8 cellular contexts compared by ENCODE assay signal in the genomic region with DNA sequence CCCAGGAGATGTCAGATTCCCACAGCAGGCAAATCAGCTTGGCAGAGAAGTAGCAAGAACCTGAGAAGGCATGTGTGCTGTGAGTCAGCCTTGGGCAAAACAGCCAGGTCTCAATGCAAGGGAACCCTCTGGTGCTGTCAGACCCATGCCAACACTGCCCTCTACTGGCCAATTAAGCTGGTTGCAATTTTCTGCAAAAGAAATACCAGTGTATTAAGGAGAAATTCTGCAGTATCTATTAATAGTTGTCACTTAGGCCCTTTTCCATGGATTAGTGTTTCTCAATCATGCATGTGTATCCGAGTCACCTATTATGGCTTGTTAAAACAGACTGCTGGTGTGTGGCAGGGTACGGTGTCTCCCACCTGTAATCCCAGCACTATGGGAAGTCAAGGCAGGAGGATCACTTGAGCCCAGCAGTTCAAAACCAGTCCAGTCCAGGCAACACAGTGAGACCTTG. TPM values are rescaled to one million over a fixed set of nuclear protein-coding genes. Genes with fewer than 3 reads are reported as not detected.
DNase-seq lines count a peak whose midpoint lies in the region; ATAC-seq and TF ChIP-seq lines count a peak whose summit lies in the region.

No MANE protein-coding gene starts in this region.

- no peaks in the 10 kb centered on the region for H3K27me3 Mint-ChIP-seq in activated T-helper 17 cell treated with anti-CD3 and anti-CD28 coated beads, Interleukin-2, amount 50 U/mL, for 72 hours

- H3K9me3 Mint-ChIP-seq in activated T-helper 17 cell treated with anti-CD3 and anti-CD28 coated beads, Interleukin-2, amount 50 U/mL, for 72 hours: no peaks in the 10 kb centered on the region

- no peak overlapping the region for H3K27ac ChIP-seq in substantia nigra (ENCODE audit: low read depth, low read length, poor library complexity, severe bottlenecking)

- peak overlapping the region; percentile 29 for H3K27ac Mint-ChIP-seq in activated T-helper 17 cell treated with anti-CD3 and anti-CD28 coated beads, Interleukin-2, amount 50 U/mL, for 72 hours

- H3K4me3 Mint-ChIP-seq in activated T-helper 17 cell treated with anti-CD3 and anti-CD28 coated beads, Interleukin-2, amount 50 U/mL, for 72 hours: no peak overlapping the region

- no peak overlapping the region for H3K4me3 ChIP-seq in GM12864 (ENCODE audit: low read depth, low read length)
- no peak overlapping the region for H3K4me3 ChIP-seq in LNCaP clone FGC (ENCODE audit: low read depth, low read length)
- H3K4me3 ChIP-seq in fibroblast of villous mesenchyme (ENCODE audit: low read depth, low read length): no peak overlapping the region

- DNase-seq in GM12864 (ENCODE audit: low read depth) (peak; percentile 63), LNCaP clone FGC (ENCODE audit: low read depth) (peak; percentile 79), SHP77 treated with DMSO at 0.1 percent for 48 hours (lab: John Stamatoyannopoulos, UW) (peak; percentile 8), fibroblast of villous mesenchyme (ENCODE audit: low read depth) (peak; percentile 92), non-pigmented ciliary epithelial cell (ENCODE audit: low read depth) (peak; percentile 79), substantia nigra (lab: John Stamatoyannopoulos, UW) (peak in 46 of 49 donors; percentile 2 to 88 (median 58))

- peaks cover 6% of the 10 kb centered on the region for H3K4me1 Mint-ChIP-seq in activated T-helper 17 cell treated with anti-CD3 and anti-CD28 coated beads, Interleukin-2, amount 50 U/mL, for 72 hours

- ATAC-seq in activated T-helper 17 cell treated with anti-CD3 and anti-CD28 coated beads, Interleukin-2, amount 50 U/mL, for 72 hours (replicated peaks): peak; percentile 100
- ATAC-seq in HG02885 (IDR thresholded peaks at IDR 0.05; ENCODE audit: poor library complexity, unreplicated experiment): no peak

- TF ChIP-seq CTCF in GM12864 (IDR thresholded peaks at IDR 0.05; ENCODE audit: low read depth, low read length, missing control alignments) (peak; percentile 86), LNCaP clone FGC (IDR thresholded peaks at IDR 0.05; ENCODE audit: control insufficient read depth, extremely low read depth, insufficient read depth) (peak; percentile 91), fibroblast of villous mesenchyme (IDR thresholded peaks at IDR 0.05; ENCODE audit: insufficient read depth, low read depth, low read length) (peak; percentile 91)

- H3K36me3 Mint-ChIP-seq in activated T-helper 17 cell treated with anti-CD3 and anti-CD28 coated beads, Interleukin-2, amount 50 U/mL, for 72 hours (ENCODE audit: low read depth): peaks cover 66% of the 10 kb centered on the region

RNA-seq across cellular contexts. Expression of gene MAP4, which starts 26.2 kb away (rescaled TPM):
- total RNA-seq in activated T-helper 17 cell treated with anti-CD3 and anti-CD28 coated beads, Interleukin-2, amount 50 U/mL, for 72 hours: 100 to 1,000 TPM in 1 of 2 donors, 10 to 100 TPM in 1; 97.5 to 130 TPM
- total RNA-seq in fibroblast of villous mesenchyme: 111 and 127 TPM in 2 replicates

Comparison
In these comparisons a context has a peak if more than half of its experiments do, and no peak if none do; other contexts are left out.
1. DNase-seq: peak in every context shown above with its lines; median percentile 92 in fibroblast of villous mesenchyme; 79 in LNCaP clone FGC; 79 in non-pigmented ciliary epithelial cell; 63 in GM12864; 58 in substantia nigra; 8 in SHP77 treated with DMSO at 0.1 percent for 48 hours.